Comparison of ENCODE assay signal across 1 cellular context in genomic region chr10:89389254-89389653, GRCh38.
TF ChIP-seq lines count a peak whose summit lies in the region.

No MANE protein-coding gene starts in this region.

TF ChIP-seq in HepG2, 621 proteins besides CTCF, POLR2A, EP300 and RAD21:
- TF ChIP-seq STAG1 (CRISPR knock-in tag; IDR thresholded peaks at IDR 0.05) (peak; percentile 80), ZFP41 (CRISPR knock-in tag; IDR thresholded peaks at IDR 0.05; ENCODE audit: borderline replicate concordance) (no peak), SMC3 (IDR thresholded peaks at IDR 0.05; ENCODE audit: low read length) (peak; percentile 71; the same call in 1 of the 2 replicates), RXRB (CRISPR knock-in tag; IDR thresholded peaks at IDR 0.05; ENCODE audit: borderline replicate concordance) (peak; percentile 16; the same call in 1 of the 2 replicates)
- TF ChIP-seq, protein P1, sequence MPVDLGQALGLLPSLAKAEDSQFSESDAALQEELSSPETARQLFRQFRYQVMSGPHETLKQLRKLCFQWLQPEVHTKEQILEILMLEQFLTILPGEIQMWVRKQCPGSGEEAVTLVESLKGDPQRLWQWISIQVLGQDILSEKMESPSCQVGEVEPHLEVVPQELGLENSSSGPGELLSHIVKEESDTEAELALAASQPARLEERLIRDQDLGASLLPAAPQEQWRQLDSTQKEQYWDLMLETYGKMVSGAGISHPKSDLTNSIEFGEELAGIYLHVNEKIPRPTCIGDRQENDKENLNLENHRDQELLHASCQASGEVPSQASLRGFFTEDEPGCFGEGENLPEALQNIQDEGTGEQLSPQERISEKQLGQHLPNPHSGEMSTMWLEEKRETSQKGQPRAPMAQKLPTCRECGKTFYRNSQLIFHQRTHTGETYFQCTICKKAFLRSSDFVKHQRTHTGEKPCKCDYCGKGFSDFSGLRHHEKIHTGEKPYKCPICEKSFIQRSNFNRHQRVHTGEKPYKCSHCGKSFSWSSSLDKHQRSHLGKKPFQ (CRISPR knock-in tag; IDR thresholded peaks at IDR 0.05; ENCODE audit: insufficient replicate concordance) = no peak
TF ChIP-seq in HepG2: peak in this region for 3.
